In the genomic region with DNA sequence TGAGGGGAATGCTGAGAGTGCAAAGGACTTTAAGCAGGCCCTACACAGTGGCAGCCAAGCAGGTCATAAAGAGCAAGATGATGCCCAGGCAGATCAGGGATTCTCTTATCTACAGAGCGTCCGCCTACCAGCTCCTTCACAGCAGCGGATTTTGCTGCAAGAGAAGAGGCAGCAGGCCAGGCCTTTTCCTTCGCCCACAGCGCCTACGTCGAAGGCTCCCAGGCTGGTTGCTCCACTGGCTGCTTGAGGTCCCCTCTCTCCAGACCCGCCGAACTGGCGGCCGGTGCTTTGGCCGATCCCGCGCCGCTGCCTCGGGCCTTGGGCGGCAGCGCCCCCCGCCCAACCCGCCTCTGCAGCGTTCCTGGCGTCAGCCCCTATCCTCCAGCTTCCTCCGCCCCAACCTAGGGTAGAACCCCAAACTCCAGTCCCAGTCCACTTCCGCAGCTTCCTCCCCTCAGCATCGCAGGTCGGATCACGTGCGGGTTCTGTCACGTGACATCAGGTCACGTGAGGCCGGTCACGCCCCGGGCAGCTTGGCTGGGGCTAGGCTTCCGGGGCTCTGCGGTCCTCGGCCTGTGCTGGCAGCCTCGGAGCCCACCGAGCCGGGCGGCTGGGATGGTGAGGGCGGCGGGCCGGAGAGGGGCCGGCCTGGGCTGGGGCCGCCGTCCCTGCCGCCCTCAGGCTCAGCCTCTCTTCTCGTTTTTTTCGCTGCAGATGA, we compare ENCODE assay signal across 8 cellular contexts. TPM values are rescaled to one million over a fixed set of nuclear protein-coding genes. Genes with fewer than 3 reads are reported as not detected.
DNase-seq lines count a peak whose midpoint lies in the region; ATAC-seq, FAIRE-seq and TF ChIP-seq lines count a peak whose summit lies in the region.
"Not testable (repeated sequence)": the region's sequence is repeated elsewhere in the genome, so short reads cannot be mapped to it uniquely, and the experiment has no call there.

TSS of gene WASHC2C (plus strand) at position 564 of the 718 bp plus-strand sequence. CDS start at position 616, 52 bp downstream.

- peak; percentile 87 for FAIRE-seq in endothelial cell of umbilical vein (lab: Jason Lieb, UNC)

- not testable (repeated sequence) for H3K9me3 ChIP-seq in HUES64 (ENCODE audit: insufficient read depth, low read depth, low read length); PC-9 (ENCODE audit: insufficient read depth, low read depth); endothelial cell of umbilical vein (replicated peaks; ENCODE audit: control insufficient read depth, insufficient read depth, low read length); mesodermal cell (ENCODE audit: control insufficient read depth, low read length)

- not testable (repeated sequence) for H3K27ac ChIP-seq in HUES64 (ENCODE audit: low read depth, low read length); PC-9
- H3K27ac ChIP-seq in endothelial cell of umbilical vein (ENCODE audit: insufficient read depth, low read depth, low read length): peak within 1 kb of the TSS; percentile 43
- H3K27ac ChIP-seq in mesodermal cell (ENCODE audit: low read depth, low read length, severe bottlenecking): peak within 1 kb of the TSS; percentile 23

- ATAC-seq in GM21526 (IDR thresholded peaks at IDR 0.05; ENCODE audit: low FRiP score, unreplicated experiment): peak; percentile 90

- not testable (repeated sequence) for TF ChIP-seq CTCF in PC-9 (conservative IDR thresholded peaks at IDR 0.05); endothelial cell of umbilical vein (IDR thresholded peaks at IDR 0.05; ENCODE audit: extremely low read depth in 1 of 2, insufficient read depth in 1 of 2, low read depth in 1 of 2, low read length in 2 of 2)

- POLR2A ChIA-PET in PC-9 (lab: Charles Lee; ENCODE audit: unreplicated experiment); endothelial cell of umbilical vein (lab: Charles Lee): not testable (repeated sequence)

- not testable (repeated sequence) for H3K9me2 ChIP-seq in PC-9 (ENCODE audit: insufficient read depth)

- dilution Hi-C loops in endothelial cell of umbilical vein (cut with MboI; ENCODE audit: extremely low pct_ligation_motif_present, low sequenced_read_pairs): not testable (repeated sequence)

- H3K4me2 ChIP-seq in PC-9: peak within 1 kb of the TSS; percentile 80
- H3K4me2 ChIP-seq in endothelial cell of umbilical vein (ENCODE audit: insufficient read depth, low read length): peak within 1 kb of the TSS; percentile 84

- H3K4me1 ChIP-seq in HUES64 (ENCODE audit: insufficient read depth, low read length); endothelial cell of umbilical vein (ENCODE audit: control insufficient read depth, extremely low read depth, insufficient read depth, low read length); mesodermal cell (ENCODE audit: control insufficient read depth, insufficient read depth, low read length, poor library complexity, severe bottlenecking): not testable (repeated sequence)
- H3K4me1 ChIP-seq in PC-9 (replicated peaks; ENCODE audit: insufficient read depth): peaks cover 10% of the 10 kb centered on the region

- H3K9me1 ChIP-seq in endothelial cell of umbilical vein (replicated peaks; ENCODE audit: control insufficient read depth, extremely low read depth, insufficient read depth, low read length): not testable (repeated sequence)

- H4K20me1 ChIP-seq in PC-9 (ENCODE audit: insufficient read depth); endothelial cell of umbilical vein (replicated peaks; ENCODE audit: control insufficient read depth, extremely low read depth, insufficient read depth, low read length): not testable (repeated sequence)

- TSS peak; percentile 78 for BruUV-seq in PC-9 (replicated peaks; lab: Mats Ljungman, UMichigan)
- BruUV-seq in endothelial cell of umbilical vein (replicated peaks; lab: Mats Ljungman, UMichigan): TSS peak; percentile 74

- H3K4me3 ChIP-seq in HUES64 (ENCODE audit: low read length) (peak within 1 kb of the TSS; percentile 80), PC-9 (peak within 1 kb of the TSS; percentile 93), endothelial cell of umbilical vein (replicated peaks in 1 of 3; ENCODE audit: insufficient read depth in 1 of 3, low read depth in 1 of 3, low read length in 3 of 3) (peak within 1 kb of the TSS; percentile 74 to 80 (median 74)), mesodermal cell (ENCODE audit: extremely low read depth, insufficient read depth, low read length, poor library complexity, severe bottlenecking) (peak within 1 kb of the TSS; percentile 57)

- H3K36me3 ChIP-seq in HUES64 (ENCODE audit: insufficient read depth, low read length); PC-9 (ENCODE audit: low read depth); endothelial cell of umbilical vein (ENCODE audit: control insufficient read depth in 2 of 2, extremely low read depth in 1 of 2, insufficient read depth in 2 of 2, low read length in 2 of 2); mesodermal cell (ENCODE audit: control insufficient read depth, insufficient read depth, low read length): not testable (repeated sequence)

- H3K27me3 ChIP-seq in HUES64 (ENCODE audit: insufficient read depth, low read length); PC-9 (ENCODE audit: insufficient read depth, low read depth); endothelial cell of umbilical vein (ENCODE audit: control insufficient read depth in 2 of 2, insufficient read depth in 2 of 2, low read length in 2 of 2): not testable (repeated sequence)

- TF ChIP-seq POLR2A in endothelial cell of umbilical vein (IDR thresholded peaks at IDR 0.05; ENCODE audit: low read depth, low read length): not testable (repeated sequence)

- not testable (repeated sequence) for H3K79me2 ChIP-seq in PC-9 (ENCODE audit: low read depth); endothelial cell of umbilical vein (ENCODE audit: control insufficient read depth, insufficient read depth, low read length)

- not testable (repeated sequence) for H3F3A ChIP-seq in PC-9 (ENCODE audit: insufficient read depth, low read depth)

- H2AFZ ChIP-seq in PC-9 (peak within 1 kb of the TSS; percentile 94), endothelial cell of umbilical vein (ENCODE audit: low read depth, low read length) (peak within 1 kb of the TSS; percentile 96)

- DNase-seq in DMS 273 (lab: John Stamatoyannopoulos, UW; ENCODE audit: unreplicated experiment) (peak; percentile 88), PC-9 (peak; percentile 73 to 93), activated T-cell treated with anti-CD3 and anti-CD28 coated beads for 4 hours (peak; percentile 90), endothelial cell of umbilical vein (ENCODE audit: low read depth, low spot score) (peak; percentile 76)
- peak; percentile 95 for DNase-seq in stimulated activated CD8-positive, alpha-beta memory T cell treated with anti-CD3 and anti-CD28 coated beads, Interleukin-15, amount 100 ng/mL, for 24 hours (ENCODE audit: low read depth)

- WGBS in HUES64: 1% methylated on average over 49 of the region's 49 CpGs
- WGBS in mesodermal cell (ENCODE audit: insufficient coverage in 2 of 2), 2 experiments: 2 to 3% methylated on average over 25 to 41 of the region's 49 CpGs

- CTCF ChIA-PET in PC-9 (lab: Charles Lee); endothelial cell of umbilical vein (lab: Charles Lee): not testable (repeated sequence)

- H3K9ac ChIP-seq in HUES64 (ENCODE audit: low read depth, low read length) (peak within 1 kb of the TSS; percentile 80), endothelial cell of umbilical vein (replicated peaks; ENCODE audit: extremely low read depth, insufficient read depth, low read length) (peak within 1 kb of the TSS; percentile 71)

- intact Hi-C loops in PC-9 (cut with micrococcal nuclease; ENCODE audit: unreplicated experiment); endothelial cell of umbilical vein (cut with micrococcal nuclease): not testable (repeated sequence)

TF ChIP-seq in endothelial cell of umbilical vein, 7 proteins besides CTCF, POLR2A, EP300 and RAD21:
- peak; percentile 52 for TF ChIP-seq POLR2AphosphoS5 (IDR thresholded peaks at IDR 0.05; ENCODE audit: insufficient read depth, low read depth, low read length)
- TF ChIP-seq, protein P1, sequence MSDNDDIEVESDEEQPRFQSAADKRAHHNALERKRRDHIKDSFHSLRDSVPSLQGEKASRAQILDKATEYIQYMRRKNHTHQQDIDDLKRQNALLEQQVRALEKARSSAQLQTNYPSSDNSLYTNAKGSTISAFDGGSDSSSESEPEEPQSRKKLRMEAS (IDR thresholded peaks at IDR 0.05; ENCODE audit: insufficient read depth, insufficient read length): peak; percentile 87

RNA-seq across cellular contexts. Expression of gene WASHC2C, which starts in this region (rescaled TPM):
- polyA plus RNA-seq in HUES64 (2013, experiment 1 of 2): 17.8 TPM
- polyA plus RNA-seq in HUES64 (2013, experiment 2 of 2): 15.5 TPM
- total RNA-seq in PC-9 (2021) (25.6 and 34.2 TPM in 2 replicates), endothelial cell of umbilical vein (43.3 and 48.6 TPM in 2 replicates)
- 11.1 and 13.9 TPM in 2 replicates for polyA plus RNA-seq in endothelial cell of umbilical vein
- 12.1 and 13.7 TPM in 2 replicates for polyA plus RNA-seq in endothelial cell of umbilical vein (2011; cell fraction: cytosol; rRNA removed)
- 89.3 and 110 TPM in 2 replicates for polyA plus RNA-seq in endothelial cell of umbilical vein (2011; cell fraction: nucleus; rRNA removed)
- polyA plus RNA-seq in endothelial cell of umbilical vein (2012): 31.9 and 32.6 TPM in 2 replicates
- 30.3 and 35.7 TPM in 2 replicates for polyA minus RNA-seq in endothelial cell of umbilical vein
- 11.6 TPM for polyA minus RNA-seq in endothelial cell of umbilical vein (2011; cell fraction: cytosol; rRNA and poly(A)+ RNA removed)
- 43.9 and 55.4 TPM in 2 replicates for polyA minus RNA-seq in endothelial cell of umbilical vein (2011; cell fraction: nucleus; rRNA and poly(A)+ RNA removed)
- polyA plus RNA-seq in mesodermal cell (2013, experiment 1 of 2): 27.3 TPM
- polyA plus RNA-seq in mesodermal cell (2013, experiment 2 of 2): 26.9 TPM
